Comparison of ENCODE assay signal across 8 cellular contexts in the genomic region with DNA sequence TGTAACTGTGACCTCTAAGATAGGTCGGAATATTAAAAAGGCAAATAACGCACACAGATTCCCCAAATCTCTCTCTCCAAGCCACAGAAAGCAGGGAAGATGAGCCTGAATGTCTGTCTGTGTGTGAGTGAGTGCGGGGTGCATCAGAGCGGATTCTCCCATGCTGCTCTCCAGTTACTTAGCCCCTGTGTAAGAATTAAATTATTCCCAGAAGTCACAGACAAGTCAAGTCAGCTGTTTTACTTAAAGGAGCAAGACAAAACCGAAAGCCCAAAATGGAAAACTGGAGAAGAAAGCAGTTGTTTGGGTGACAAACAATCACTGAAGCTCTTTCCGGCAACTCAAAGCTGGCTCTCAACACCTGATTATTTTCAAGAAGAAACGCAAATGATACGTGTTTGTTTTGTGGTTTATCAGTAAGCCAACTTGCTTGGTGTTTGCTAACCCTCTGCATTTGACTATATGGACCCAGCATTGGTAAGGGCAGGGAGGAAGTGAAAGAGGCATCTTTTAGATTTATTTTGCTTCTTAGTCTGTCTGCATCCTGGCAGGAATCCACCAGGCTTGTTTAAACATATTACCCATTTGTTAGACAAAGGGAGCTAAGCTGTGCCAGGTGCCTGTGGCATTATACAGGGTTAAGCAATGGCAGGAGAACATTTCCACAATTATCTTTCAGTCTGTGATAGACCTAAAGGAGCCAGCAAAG.
DNase-seq lines count a peak whose midpoint lies in the region; ATAC-seq, FAIRE-seq and TF ChIP-seq lines count a peak whose summit lies in the region.

No MANE protein-coding gene starts in this region.

- H3K36me3 ChIP-seq in left lung = no peaks in the 10 kb centered on the region
- H3K36me3 ChIP-seq in H7 (replicated peaks; ENCODE audit: control insufficient read depth, insufficient read depth, low read length) = no peaks in the 10 kb centered on the region

- peak; percentile 15 for DNase-seq in NCI-H82 treated with DMSO at 0.1 percent for 48 hours (lab: John Stamatoyannopoulos, UW; ENCODE audit: unreplicated experiment)
- DNase-seq in left lung = no peak
- no peak for DNase-seq in mesenteric fat pad (ENCODE audit: low spot score)
- DNase-seq in RCC 7860 (ENCODE audit: low spot score) = no peak
- DNase-seq in H7 = no peak
- no peak for DNase-seq in globus pallidus (ENCODE audit: low spot score)

- H3K27ac ChIP-seq in left lung = peak overlapping the region in 1 of 2 donors; percentile 27

- intact Hi-C loops in left lung (cut with DNase I) = no loop called here

- H3K4me1 ChIP-seq in left lung = peaks cover 0 to 7% of the 10 kb centered on the region in 2 donors

- no peak overlapping the region for H3K4me3 ChIP-seq in left lung
- H3K4me3 ChIP-seq in H7 (ENCODE audit: insufficient read depth, low read depth, low read length) = no peak overlapping the region

- H3K9me3 ChIP-seq in left lung = no peaks in the 10 kb centered on the region

- TF ChIP-seq CTCF in left lung (IDR thresholded peaks at IDR 0.05) = no peak

- FAIRE-seq in RCC 7860 (lab: Jason Lieb, UNC) = no peak

- peak; percentile 88 for ATAC-seq in GM19455 (IDR thresholded peaks at IDR 0.05; ENCODE audit: unreplicated experiment)
- peak; percentile 84 for ATAC-seq in HG03469 (IDR thresholded peaks at IDR 0.05; ENCODE audit: unreplicated experiment)
- ATAC-seq in left lung = peak; percentile 70

- no peaks in the 10 kb centered on the region for H3K27me3 ChIP-seq in left lung
- no peaks in the 10 kb centered on the region for H3K27me3 ChIP-seq in H7 (ENCODE audit: control insufficient read depth, insufficient read depth, low read length)
